In genomic region chr5:176810687-176811501, GRCh38 we compare ENCODE assay signal across 8 cellular contexts. TPM values are rescaled to one million over a fixed set of nuclear protein-coding genes. Genes with fewer than 3 reads are reported as not detected.
DNase-seq lines count a peak whose midpoint lies in the region; ATAC-seq and TF ChIP-seq lines count a peak whose summit lies in the region.

No MANE protein-coding gene starts in this region.

- peak overlapping the region; percentile 20 to 85 (median 73) for H3K4me3 Mint-ChIP-seq in CD8-positive, alpha-beta memory T cell

- H3K27ac ChIP-seq in CD8-positive, alpha-beta memory T cell (ENCODE audit: low read depth, low read length): no peak overlapping the region
- no peak overlapping the region for H3K27ac ChIP-seq in coronary artery

- no peaks in the 10 kb centered on the region for H3K36me3 ChIP-seq in CD8-positive, alpha-beta memory T cell (ENCODE audit: insufficient read depth, low read length)
- no peaks in the 10 kb centered on the region for H3K36me3 ChIP-seq in neuron (ENCODE audit: insufficient read depth, low read length)

- no peak for TF ChIP-seq CTCF in coronary artery (IDR thresholded peaks at IDR 0.05)

- H3K27me3 Mint-ChIP-seq in CD8-positive, alpha-beta memory T cell: peaks cover 59 to 79% of the 10 kb centered on the region in 2 donors

- no peaks in the 10 kb centered on the region for H3K9me3 ChIP-seq in CD8-positive, alpha-beta memory T cell (ENCODE audit: low read length)
- H3K9me3 ChIP-seq in neuron (ENCODE audit: low read length): no peaks in the 10 kb centered on the region

- no peak overlapping the region for H2AFZ ChIP-seq in neuron (ENCODE audit: low read depth, low read length)

- peaks cover 11 to 18% (median 14%) of the 10 kb centered on the region in 3 donors for H3K4me1 Mint-ChIP-seq in CD8-positive, alpha-beta memory T cell

- ATAC-seq in GM21825 (IDR thresholded peaks at IDR 0.05; ENCODE audit: unreplicated experiment): no peak

- in situ Hi-C loops in KBM-7 (cut with MboI; ENCODE audit: low pct_unique_long_range_greater_than_20kb, low sequenced_read_pairs): no loop called here

- H3K27ac Mint-ChIP-seq in CD8-positive, alpha-beta memory T cell: peak overlapping the region in 1 of 8 donors; percentile 65

- H3K27me3 ChIP-seq in CD8-positive, alpha-beta memory T cell (ENCODE audit: insufficient read depth, low read length, poor library complexity, severe bottlenecking): peaks cover 44% of the 10 kb centered on the region
- H3K27me3 ChIP-seq in neuron (ENCODE audit: insufficient read depth, low read length): peaks cover 82% of the 10 kb centered on the region

- POLR2A ChIA-PET in CD8-positive, alpha-beta memory T cell (lab: Charles Lee): no interaction called here

- H3K4me1 ChIP-seq in CD8-positive, alpha-beta memory T cell (ENCODE audit: insufficient read depth, low read length): no peaks in the 10 kb centered on the region
- peaks cover 10% of the 10 kb centered on the region for H3K4me1 ChIP-seq in neuron (ENCODE audit: insufficient read depth, low read length)

- H3K4me3 ChIP-seq in CD8-positive, alpha-beta memory T cell (ENCODE audit: low read length): no peak overlapping the region
- H3K4me3 ChIP-seq in coronary artery: peak overlapping the region; percentile 63
- peak overlapping the region; percentile 38 for H3K4me3 ChIP-seq in neuron (ENCODE audit: low read length)

- H3K36me3 Mint-ChIP-seq in CD8-positive, alpha-beta memory T cell: no peaks in the 10 kb centered on the region

- peaks cover 0 to 2% (median 0%) of the 10 kb centered on the region in 5 donors for H3K9me3 Mint-ChIP-seq in CD8-positive, alpha-beta memory T cell

- CTCF ChIA-PET in CD8-positive, alpha-beta memory T cell (lab: Charles Lee): interaction anchor here (1.2 kb wide), 1 partner anchor 14 kb away, joined by 5 read pairs; no protein-coding TSS in a partner anchor

- no peak for DNase-seq in CD8-positive, alpha-beta memory T cell
- peak; percentile 28 for DNase-seq in KBM-7
- no peak for DNase-seq in coronary artery (ENCODE audit: low spot score)
- no peak for DNase-seq in SHP77 (lab: John Stamatoyannopoulos, UW)
- DNase-seq in stimulated activated CD4-positive, alpha-beta T cell treated with anti-CD3 and anti-CD28 coated beads, Interleukin-4, amount 100 ng/mL, for 4 hours: no peak
- no peak for DNase-seq in NCI-H1092 (lab: John Stamatoyannopoulos, UW)

RNA-seq across cellular contexts. Expression of gene UNC5A, which starts 0.5 kb away (rescaled TPM):
- not detected for total RNA-seq in CD8-positive, alpha-beta memory T cell
- not detected for polyA plus RNA-seq in CD8-positive, alpha-beta memory T cell
